In genomic region chr14:50232276-50232642, GRCh38 we compare ENCODE assay signal across 7 cellular contexts. TPM values are rescaled to one million over a fixed set of nuclear protein-coding genes. Genes with fewer than 3 reads are reported as not detected.
DNase-seq lines count a peak whose midpoint lies in the region; ATAC-seq lines count a peak whose summit lies in the region.

No MANE protein-coding gene starts in this region.

- H3K9me3 Mint-ChIP-seq in activated T-helper 1 cell treated with anti-CD3 and anti-CD28 coated beads, Interleukin-12 subunit alpha, Interleukin-12 subunit beta, Interleukin-2, Interleukin-4 antibody, amounts not matched to agents 30 ng/mL and 10 ng/mL and 1 ng/mL, durations not matched to agents 14 hours and 24 hours and 36 hours, result peaks cover 13% of the 10 kb centered on the region
- H3K9me3 Mint-ChIP-seq in stimulated activated memory B cell treated with anti-CD40 and anti-IgM and Interleukin-4, amounts not matched to agents 10 μg/mL and 1 μg/mL and 100 μg/mL, for 72 hours, result no peaks in the 10 kb centered on the region

- DNase-seq in activated T-helper 1 cell treated with anti-CD3 and anti-CD28 coated beads, Interleukin-12 subunit alpha, Interleukin-12 subunit beta, Interleukin-2, Interleukin-4 antibody, amounts not matched to agents 30 ng/mL and 10 ng/mL and 1 ng/mL, durations not matched to agents 14 hours and 24 hours and 36 hours (ENCODE audit: low spot score), result no peak
- DNase-seq in iPS DF 6.9 (ENCODE audit: low read depth, low spot score), result no peak
- no peak for DNase-seq in SKM-1 treated with dmso at 0.1 percent for 144 hours (lab: John Stamatoyannopoulos, UW; ENCODE audit: unreplicated experiment)
- no peak for DNase-seq in kidney tubule cell (ENCODE audit: low spot score)

- H3K27ac ChIP-seq in HUES6 (ENCODE audit: low read depth, low read length), result peak overlapping the region; percentile 58; the same call in 1 of the 2 replicates
- no peak overlapping the region for H3K27ac ChIP-seq in iPS DF 6.9 (ENCODE audit: low read length)

- no peak for ATAC-seq in stimulated activated memory B cell treated with anti-CD40 and anti-IgM and Interleukin-4, amounts not matched to agents 10 μg/mL and 1 μg/mL and 100 μg/mL, for 72 hours
- no peak for ATAC-seq in HG03045 (IDR thresholded peaks at IDR 0.05; ENCODE audit: unreplicated experiment)

- peaks cover 9% of the 10 kb centered on the region for H3K36me3 Mint-ChIP-seq in activated T-helper 1 cell treated with anti-CD3 and anti-CD28 coated beads, Interleukin-12 subunit alpha, Interleukin-12 subunit beta, Interleukin-2, Interleukin-4 antibody, amounts not matched to agents 30 ng/mL and 10 ng/mL and 1 ng/mL, durations not matched to agents 14 hours and 24 hours and 36 hours (ENCODE audit: low read depth)
- H3K36me3 Mint-ChIP-seq in stimulated activated memory B cell treated with anti-CD40 and anti-IgM and Interleukin-4, amounts not matched to agents 10 μg/mL and 1 μg/mL and 100 μg/mL, for 72 hours, result no peaks in the 10 kb centered on the region

- H3K4me3 ChIP-seq in HUES6 (ENCODE audit: low read depth, low read length), result peak overlapping the region; percentile 88
- peak overlapping the region; percentile 62; the same call in 1 of the 2 replicates for H3K4me3 ChIP-seq in iPS DF 6.9 (ENCODE audit: low read length)

- H3K9me3 ChIP-seq in HUES6 (ENCODE audit: control insufficient read depth, insufficient read depth, low read depth, low read length), result peaks cover 5% of the 10 kb centered on the region; the same call in 1 of the 2 replicates
- H3K9me3 ChIP-seq in iPS DF 6.9 (ENCODE audit: control insufficient read depth, insufficient read depth, low read length), result no peaks in the 10 kb centered on the region; the same call in 1 of the 2 replicates

- H3K27me3 ChIP-seq in HUES6 (ENCODE audit: control insufficient read depth, insufficient read depth, low read length), result no peaks in the 10 kb centered on the region; the same call in 1 of the 2 replicates
- H3K27me3 ChIP-seq in iPS DF 6.9 (ENCODE audit: control insufficient read depth, insufficient read depth, low read length), result no peaks in the 10 kb centered on the region; the same call in 1 of the 2 replicates

- peak overlapping the region; percentile 87 for H3K27ac Mint-ChIP-seq in activated T-helper 1 cell treated with anti-CD3 and anti-CD28 coated beads, Interleukin-12 subunit alpha, Interleukin-12 subunit beta, Interleukin-2, Interleukin-4 antibody, amounts not matched to agents 30 ng/mL and 10 ng/mL and 1 ng/mL, durations not matched to agents 14 hours and 24 hours and 36 hours
- H3K27ac Mint-ChIP-seq in stimulated activated memory B cell treated with anti-CD40 and anti-IgM and Interleukin-4, amounts not matched to agents 10 μg/mL and 1 μg/mL and 100 μg/mL, for 72 hours, result peak overlapping the region; percentile 81

- H3K36me3 ChIP-seq in HUES6 (ENCODE audit: control insufficient read depth, insufficient read depth, low read length) (0 out of 2 replicates have a peak, but pooled peaks cover 9% of the 10 kb centered on the region), iPS DF 6.9 (ENCODE audit: control insufficient read depth, insufficient read depth, low read length) (no peaks in the 10 kb centered on the region)

- peak overlapping the region; percentile 85 for H3K9ac ChIP-seq in HUES6 (ENCODE audit: low read length)

- intact Hi-C loops in activated T-helper 1 cell treated with anti-CD3 and anti-CD28 coated beads, Interleukin-12 subunit alpha, Interleukin-12 subunit beta, Interleukin-2, Interleukin-4 antibody, amounts not matched to agents 30 ng/mL and 10 ng/mL and 1 ng/mL, durations not matched to agents 14 hours and 24 hours and 36 hours (cut with micrococcal nuclease), result loop anchor here (5.0 kb wide), 5 partner anchors 260 to 645 kb away; partner anchors contain the start of genes MGAT2, RPL36AL and RPS29

- H3K4me1 Mint-ChIP-seq in activated T-helper 1 cell treated with anti-CD3 and anti-CD28 coated beads, Interleukin-12 subunit alpha, Interleukin-12 subunit beta, Interleukin-2, Interleukin-4 antibody, amounts not matched to agents 30 ng/mL and 10 ng/mL and 1 ng/mL, durations not matched to agents 14 hours and 24 hours and 36 hours (ENCODE audit: low read depth), result peaks cover 42% of the 10 kb centered on the region
- peaks cover 31% of the 10 kb centered on the region for H3K4me1 Mint-ChIP-seq in stimulated activated memory B cell treated with anti-CD40 and anti-IgM and Interleukin-4, amounts not matched to agents 10 μg/mL and 1 μg/mL and 100 μg/mL, for 72 hours

- H3K4me3 Mint-ChIP-seq in activated T-helper 1 cell treated with anti-CD3 and anti-CD28 coated beads, Interleukin-12 subunit alpha, Interleukin-12 subunit beta, Interleukin-2, Interleukin-4 antibody, amounts not matched to agents 30 ng/mL and 10 ng/mL and 1 ng/mL, durations not matched to agents 14 hours and 24 hours and 36 hours, result peak overlapping the region; percentile 80
- peak overlapping the region; percentile 85 for H3K4me3 Mint-ChIP-seq in stimulated activated memory B cell treated with anti-CD40 and anti-IgM and Interleukin-4, amounts not matched to agents 10 μg/mL and 1 μg/mL and 100 μg/mL, for 72 hours

- no peaks in the 10 kb centered on the region for H3K27me3 Mint-ChIP-seq in activated T-helper 1 cell treated with anti-CD3 and anti-CD28 coated beads, Interleukin-12 subunit alpha, Interleukin-12 subunit beta, Interleukin-2, Interleukin-4 antibody, amounts not matched to agents 30 ng/mL and 10 ng/mL and 1 ng/mL, durations not matched to agents 14 hours and 24 hours and 36 hours (ENCODE audit: insufficient read depth)
- H3K27me3 Mint-ChIP-seq in stimulated activated memory B cell treated with anti-CD40 and anti-IgM and Interleukin-4, amounts not matched to agents 10 μg/mL and 1 μg/mL and 100 μg/mL, for 72 hours, result no peaks in the 10 kb centered on the region

- H3K4me1 ChIP-seq in HUES6 (ENCODE audit: control insufficient read depth, insufficient read depth, low read length), result peaks cover 5% of the 10 kb centered on the region; the same call in 1 of the 2 replicates
- H3K4me1 ChIP-seq in iPS DF 6.9 (ENCODE audit: control insufficient read depth, insufficient read depth, low read length), result no peaks in the 10 kb centered on the region

- WGBS in iPS DF 6.9 (ENCODE audit: insufficient coverage, insufficient read length), result no CpG with 5 or more reads among the region's 13 CpGs

RNA-seq across cellular contexts. Expression of gene SOS2, which starts 0.9 kb away (rescaled TPM):
- 19.9 and 21.6 TPM in 2 replicates for total RNA-seq in activated T-helper 1 cell treated with anti-CD3 and anti-CD28 coated beads, Interleukin-12 subunit alpha, Interleukin-12 subunit beta, Interleukin-2, Interleukin-4 antibody, amounts not matched to agents 30 ng/mL and 10 ng/mL and 1 ng/mL, durations not matched to agents 14 hours and 24 hours and 36 hours
